21 cellular contexts compared by ENCODE assay signal in genomic region chr1:50829010-50829958, GRCh38.
DNase-seq lines count a peak whose midpoint lies in the region; ATAC-seq, FAIRE-seq and TF ChIP-seq lines count a peak whose summit lies in the region.
"Had no signal": no experiment of that assay in that cellular context is flagged by ENCODE, and none has a peak within 500 bp of the region (broad histone marks: within the 10 kb centered on the region; RNA-seq: fewer than 3 reads in every experiment).

No MANE protein-coding gene starts in this region.

- H3K4me3 Mint-ChIP-seq in CD8-positive, alpha-beta T cell = no peak overlapping the region
- H3K4me3 Mint-ChIP-seq: activated B cell treated with CpG ODN at 0.5 μM for 24 hours; activated naive CD4-positive, alpha-beta T cell treated with anti-CD3 and anti-CD28 coated beads, Interleukin-2, amount 10 ng/mL, durations not matched to agents 7 days and 5 days; naive thymus-derived CD8-positive, alpha-beta T cell had no signal

- intact Hi-C loops in body of pancreas (cut with DNase I) = no loop called here
- intact Hi-C loops in CD8-positive, alpha-beta T cell (cut with DNase I, micrococcal nuclease) = no loop called here

- TF ChIP-seq CTCF in D721Med (IDR thresholded peaks at IDR 0.05; ENCODE audit: insufficient read depth, missing control alignments) = no peak
- TF ChIP-seq CTCF in body of pancreas (IDR thresholded peaks at IDR 0.05) = no peak
- TF ChIP-seq CTCF in MM.1S (IDR thresholded peaks at IDR 0.05; ENCODE audit: low read length) = no peak
- no peak for TF ChIP-seq CTCF in CD8-positive, alpha-beta T cell (IDR thresholded peaks at IDR 0.05)

- no peaks in the 10 kb centered on the region for H3K27me3 Mint-ChIP-seq in CD8-positive, alpha-beta T cell (ENCODE audit: low read depth)
- H3K27me3 Mint-ChIP-seq: activated B cell treated with CpG ODN at 0.5 μM for 24 hours; activated naive CD4-positive, alpha-beta T cell treated with anti-CD3 and anti-CD28 coated beads, Interleukin-2, amount 10 ng/mL, durations not matched to agents 7 days and 5 days; naive thymus-derived CD8-positive, alpha-beta T cell had no signal

- H3K79me2 ChIP-seq in Karpas-422 (ENCODE audit: low read length) (peaks cover 90% of the 10 kb centered on the region), MM.1S (ENCODE audit: low read length) (no peaks in the 10 kb centered on the region)

- no peaks in the 10 kb centered on the region for H3K9me2 ChIP-seq in Karpas-422 (replicated peaks; ENCODE audit: insufficient read depth, low read length)
- H3K9me2 ChIP-seq in MM.1S (replicated peaks; ENCODE audit: insufficient read depth, low read length) = no peaks in the 10 kb centered on the region

- peaks cover 17% of the 10 kb centered on the region for H3K4me1 ChIP-seq in body of pancreas
- no peaks in the 10 kb centered on the region for H3K4me1 ChIP-seq in Karpas-422 (ENCODE audit: low read length)
- no peaks in the 10 kb centered on the region for H3K4me1 ChIP-seq in MM.1S (ENCODE audit: low read length)
- H3K4me1 ChIP-seq in CD8-positive, alpha-beta T cell (ENCODE audit: insufficient read depth, low read length) = no peaks in the 10 kb centered on the region

- DNase-seq in D721Med (ENCODE audit: insufficient read length, low spot score) (no peak), HTR-8/SVneo (ENCODE audit: insufficient read length, low spot score) (peak; percentile 6), body of pancreas (peak in 1 of 4 donors; percentile 9), kidney tubule cell (ENCODE audit: low spot score) (peak; percentile 3), Karpas-422 (no peak), MM.1S (no peak)
- no peak for DNase-seq in CD8-positive, alpha-beta T cell
- DNase-seq: activated B cell treated with CpG ODN at 0.5 μM for 24 hours; activated naive CD4-positive, alpha-beta T cell treated with anti-CD3 and anti-CD28 coated beads, Interleukin-2, amount 10 ng/mL, durations not matched to agents 7 days and 5 days; central memory CD4-positive, alpha-beta T cell; DND-41; naive thymus-derived CD8-positive, alpha-beta T cell; NCI-H1930; PC-9; retina; stimulated activated CD4-positive, alpha-beta T cell treated with anti-CD3 and anti-CD28 coated beads, Interleukin-2, amount 100 ng/mL, for 24 hours; stimulated activated CD8-positive, alpha-beta memory T cell treated with anti-CD3 and anti-CD28 coated beads, Interleukin-4, amount 100 ng/mL, for 48 hours; SW 1271 had no signal

- CTCF ChIA-PET in CD8-positive, alpha-beta T cell (lab: Charles Lee) = no interaction called here

- H3K4me2 ChIP-seq in Karpas-422 (ENCODE audit: low read depth, low read length, poor library complexity, severe bottlenecking) (no peak overlapping the region), MM.1S (ENCODE audit: low read depth, low read length) (no peak overlapping the region)
- H3K4me2 ChIP-seq: PC-9 had no signal

- no peaks in the 10 kb centered on the region for H3K9me3 ChIP-seq in body of pancreas
- no peaks in the 10 kb centered on the region for H3K9me3 ChIP-seq in Karpas-422 (ENCODE audit: low read length)
- no peaks in the 10 kb centered on the region for H3K9me3 ChIP-seq in MM.1S (replicated peaks; ENCODE audit: insufficient read depth, low read length)
- no peaks in the 10 kb centered on the region for H3K9me3 ChIP-seq in CD8-positive, alpha-beta T cell (ENCODE audit: low read length)

- POLR2A ChIA-PET in CD8-positive, alpha-beta T cell (lab: Charles Lee) = no interaction called here

- H3K36me3 ChIP-seq in body of pancreas (replicated peaks in 1 of 2; ENCODE audit: insufficient read depth in 1 of 2, low read depth in 2 of 2) (no peaks in the 10 kb centered on the region), Karpas-422 (ENCODE audit: insufficient read depth, low read length) (no peaks in the 10 kb centered on the region), MM.1S (replicated peaks; ENCODE audit: insufficient read depth, low read length) (no peaks in the 10 kb centered on the region)
- no peaks in the 10 kb centered on the region for H3K36me3 ChIP-seq in CD8-positive, alpha-beta T cell (ENCODE audit: insufficient read depth, low read length)
- H3K36me3 ChIP-seq: tibial nerve had no signal

- H3K9me3 Mint-ChIP-seq in CD8-positive, alpha-beta T cell = no peaks in the 10 kb centered on the region

- no peak overlapping the region for H3K4me3 ChIP-seq in body of pancreas
- no peak overlapping the region for H3K4me3 ChIP-seq in Karpas-422 (ENCODE audit: low read length)
- H3K4me3 ChIP-seq in MM.1S (ENCODE audit: low read length) = no peak overlapping the region
- H3K4me3 ChIP-seq in CD8-positive, alpha-beta T cell (ENCODE audit: low read depth, low read length) = no peak overlapping the region
- H3K4me3 ChIP-seq: PC-9, tibial nerve had no signal

- no peak overlapping the region for H3K27ac Mint-ChIP-seq in CD8-positive, alpha-beta T cell
- H3K27ac Mint-ChIP-seq: activated B cell treated with CpG ODN at 0.5 μM for 24 hours; activated naive CD4-positive, alpha-beta T cell treated with anti-CD3 and anti-CD28 coated beads, Interleukin-2, amount 10 ng/mL, durations not matched to agents 7 days and 5 days had no signal

- H4K20me1 ChIP-seq in Karpas-422 (ENCODE audit: insufficient read depth, low read depth, low read length) (no peaks in the 10 kb centered on the region), MM.1S (ENCODE audit: insufficient read depth, low read length) (no peaks in the 10 kb centered on the region)

- no peaks in the 10 kb centered on the region for H3K27me3 ChIP-seq in body of pancreas
- no peaks in the 10 kb centered on the region for H3K27me3 ChIP-seq in Karpas-422 (ENCODE audit: low read length)
- no peaks in the 10 kb centered on the region for H3K27me3 ChIP-seq in MM.1S (replicated peaks; ENCODE audit: insufficient read depth, low read length)
- H3K27me3 ChIP-seq in CD8-positive, alpha-beta T cell (ENCODE audit: insufficient read depth, low read length) = no peaks in the 10 kb centered on the region
- H3K27me3 ChIP-seq: tibial nerve had no signal

- H3K36me3 Mint-ChIP-seq in CD8-positive, alpha-beta T cell = peaks cover 13% of the 10 kb centered on the region

- FAIRE-seq in D721Med (lab: Jason Lieb, UNC) = peak; percentile 32
- FAIRE-seq in HTR-8/SVneo (lab: Jason Lieb, UNC) = no peak
- FAIRE-seq: GM12891 had no signal

- H3F3A ChIP-seq in MM.1S (ENCODE audit: insufficient read depth, low read length) = no peaks in the 10 kb centered on the region

- TF ChIP-seq POLR2A in body of pancreas (IDR thresholded peaks at IDR 0.05) = no peak

- H3K27ac ChIP-seq in body of pancreas (peak overlapping the region in 2 of 4 donors; percentile 36 to 47), Karpas-422 (ENCODE audit: low read length) (no peak overlapping the region), MM.1S (ENCODE audit: low read length) (no peak overlapping the region)
- H3K27ac ChIP-seq in CD8-positive, alpha-beta T cell (ENCODE audit: low read depth, low read length) = no peak overlapping the region
- H3K27ac ChIP-seq: PC-9, tibial nerve had no signal

- H3K9ac ChIP-seq in Karpas-422 (ENCODE audit: low read length) (no peak overlapping the region), MM.1S (ENCODE audit: low read length) (no peak overlapping the region)

- peaks cover 13% of the 10 kb centered on the region for H3K4me1 Mint-ChIP-seq in CD8-positive, alpha-beta T cell (ENCODE audit: low read depth)
- H3K4me1 Mint-ChIP-seq: activated B cell treated with CpG ODN at 0.5 μM for 24 hours; activated naive CD4-positive, alpha-beta T cell treated with anti-CD3 and anti-CD28 coated beads, Interleukin-2, amount 10 ng/mL, durations not matched to agents 7 days and 5 days had no signal

- ATAC-seq in body of pancreas = peak; percentile 65
- ATAC-seq in GM18861 (IDR thresholded peaks at IDR 0.05; ENCODE audit: unreplicated experiment) = no peak
- no peak for ATAC-seq in CD8-positive, alpha-beta T cell
- ATAC-seq: naive thymus-derived CD8-positive, alpha-beta T cell had no signal

- WGBS in body of pancreas, 2 donors = 10 to 11% methylated on average over 1 of the region's 1 CpG

- H2AFZ ChIP-seq in Karpas-422 (ENCODE audit: low read length) = no peak overlapping the region
- H2AFZ ChIP-seq in MM.1S (ENCODE audit: low read length) = no peak overlapping the region
- H2AFZ ChIP-seq: PC-9 had no signal

Comparison
In these comparisons a context has a peak if more than half of its experiments do, and no peak if none do; other contexts are left out.
1. DNase-seq: peak in HTR-8/SVneo (single experiment) and kidney tubule cell (single experiment); none in D721Med (single experiment), Karpas-422 (single experiment), MM.1S (single experiment) and CD8-positive, alpha-beta T cell (0 of 7).